8 cellular contexts compared by ENCODE assay signal in the genomic region with DNA sequence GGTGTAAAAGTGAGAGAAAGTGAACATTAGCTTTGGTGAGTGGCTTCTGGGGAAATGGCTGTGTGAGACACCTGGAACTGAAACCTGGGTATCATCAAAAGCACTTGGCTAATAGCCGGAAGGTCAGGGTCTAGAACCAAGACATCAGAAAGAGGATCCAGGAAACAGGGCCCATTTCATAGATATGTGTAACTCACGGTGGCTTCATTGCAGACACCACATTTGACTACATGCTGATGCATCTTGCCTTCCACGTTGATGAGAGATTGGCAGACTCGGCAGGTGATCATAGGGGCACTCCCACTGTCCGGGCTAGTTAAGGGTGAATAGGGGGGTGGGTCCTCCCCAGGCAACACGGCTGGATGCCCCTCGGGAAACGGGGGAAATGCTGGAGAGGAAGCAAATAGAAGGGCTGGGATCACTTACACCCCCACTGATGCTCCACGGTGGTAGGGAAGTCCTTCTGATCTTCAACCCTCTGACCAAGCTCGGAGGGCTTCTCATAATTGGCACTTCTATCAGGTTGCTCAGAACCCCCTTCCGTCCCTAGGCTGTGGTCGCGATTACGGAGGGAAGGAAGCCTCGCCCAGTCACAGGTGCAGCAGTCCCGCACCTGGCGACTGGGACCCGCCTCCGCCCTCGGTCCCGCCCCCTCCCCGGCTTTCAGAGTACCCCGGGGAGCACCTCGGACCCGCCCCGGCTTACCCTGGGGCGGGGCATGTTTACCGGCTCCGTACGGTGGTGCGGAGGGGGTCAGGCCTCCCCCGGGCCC. TPM values are rescaled to one million over a fixed set of nuclear protein-coding genes. Genes with fewer than 3 reads are reported as not detected.
DNase-seq lines count a peak whose midpoint lies in the region; ATAC-seq, FAIRE-seq and TF ChIP-seq lines count a peak whose summit lies in the region.

No MANE protein-coding gene starts in this region.

- FAIRE-seq in kidney (lab: Jason Lieb, UNC): no peak

- CTCF ChIA-PET in RWPE1 (lab: Yijun Ruan, JAX): no interaction called here

- peak overlapping the region; percentile 42 to 80 for H3K9ac ChIP-seq in kidney (ENCODE audit: low read length in 2 of 2)

- H3K4me3 ChIP-seq in astrocyte of the cerebellum (ENCODE audit: low read depth, low read length) (peak overlapping the region; percentile 91), kidney (ENCODE audit: low read length in 2 of 2) (peak overlapping the region; percentile 78 to 91)

- peak; percentile 16 for DNase-seq in RWPE1 (ENCODE audit: low spot score)
- no peak for DNase-seq in astrocyte of the cerebellum (ENCODE audit: low read depth)
- DNase-seq in kidney: peak; percentile 90
- DNase-seq in stimulated activated CD4-positive, alpha-beta T cell treated with anti-CD3 and anti-CD28 coated beads, Interleukin-4, amount 100 ng/mL, for 1 hour: peak; percentile 47
- DNase-seq in NCI-H128 (lab: John Stamatoyannopoulos, UW; ENCODE audit: unreplicated experiment): no peak

- in situ Hi-C loops in astrocyte of the cerebellum (cut with HindIII; ENCODE audit: low sequenced_read_pairs): no loop called here

- H3K4me1 ChIP-seq in kidney (ENCODE audit: control insufficient read depth in 1 of 2, insufficient read depth in 1 of 2, low read depth in 1 of 2, low read length in 2 of 2): peaks cover 18 to 19% of the 10 kb centered on the region in 2 donors

- intact Hi-C loops in kidney (cut with DNase I): no loop called here

- ATAC-seq in GM18907 (IDR thresholded peaks at IDR 0.05; ENCODE audit: unreplicated experiment) (peak; percentile 20), HG03064 (IDR thresholded peaks at IDR 0.05; ENCODE audit: low read depth, unreplicated experiment) (peak; percentile 6), GM18861 (IDR thresholded peaks at IDR 0.05; ENCODE audit: unreplicated experiment) (no peak)

- H3K27ac ChIP-seq in RWPE1 (peak overlapping the region; percentile 90), kidney (ENCODE audit: low read depth in 2 of 2, low read length in 2 of 2) (peak overlapping the region; percentile 87 to 94)

- TF ChIP-seq CTCF in RWPE1 (conservative IDR thresholded peaks at IDR 0.05; ENCODE audit: low read depth) (no peak), astrocyte of the cerebellum (IDR thresholded peaks at IDR 0.05; ENCODE audit: low read depth, low read length, missing control alignments) (no peak), kidney (IDR thresholded peaks at IDR 0.05; ENCODE audit: borderline replicate concordance, extremely low read depth, insufficient read depth) (no peak)

- H3K36me3 ChIP-seq in kidney (ENCODE audit: control insufficient read depth in 1 of 2, insufficient read depth in 2 of 2, low read length in 2 of 2): peaks cover 21 to 40% of the 10 kb centered on the region in 2 donors

- no peaks in the 10 kb centered on the region for H3K9me3 ChIP-seq in kidney (ENCODE audit: control insufficient read depth in 1 of 2, low read length in 2 of 2)

- POLR2A ChIA-PET in RWPE1 (lab: Yijun Ruan, JAX; ENCODE audit: low non-redundant PET): interaction anchor here (1.1 to 1.7 kb wide), 4 partner anchors 9 to 922 kb away, joined by 3 to 8 read pairs (median 7); partner anchors contain the start of genes PARP2, PNP and TEP1

RNA-seq across cellular contexts. Expression of gene PIP4P1, which starts 0.6 kb away (rescaled TPM):
- 35.7 TPM for total RNA-seq in kidney
- polyA plus RNA-seq in kidney (ENCODE audit: insufficient read depth, low read depth, low replicate concordance): 33.3 TPM

RNA-seq across cellular contexts. Expression of gene APEX1, which starts 5.6 kb away (rescaled TPM):
- 119 TPM for total RNA-seq in kidney
- 109 TPM for polyA plus RNA-seq in kidney (ENCODE audit: insufficient read depth, low read depth, low replicate concordance)

RNA-seq across cellular contexts. Expression of gene OSGEP, which starts 6.0 kb away (rescaled TPM):
- 32.4 TPM for total RNA-seq in kidney
- 30.3 TPM for polyA plus RNA-seq in kidney (ENCODE audit: insufficient read depth, low read depth, low replicate concordance)

RNA-seq across cellular contexts. Expression of gene PNP, which starts 8.6 kb away (rescaled TPM):
- total RNA-seq in kidney: 80.7 TPM
- polyA plus RNA-seq in kidney (ENCODE audit: insufficient read depth, low read depth, low replicate concordance): 183 TPM

RNA-seq across cellular contexts. Expression of gene KLHL33, which starts 24.7 kb away (rescaled TPM):
- total RNA-seq in kidney: 0.72 TPM
- 0.24 TPM for polyA plus RNA-seq in kidney (ENCODE audit: insufficient read depth, low read depth, low replicate concordance)

Comparison
In these comparisons a context has a peak if more than half of its experiments do, and no peak if none do; other contexts are left out.
1. DNase-seq: peak in RWPE1 (single experiment), kidney (single experiment) and stimulated activated CD4-positive, alpha-beta T cell treated with anti-CD3 and anti-CD28 coated beads, Interleukin-4, amount 100 ng/mL, for 1 hour (single experiment); none in astrocyte of the cerebellum (single experiment) and NCI-H128 (single experiment).